In the genomic region with DNA sequence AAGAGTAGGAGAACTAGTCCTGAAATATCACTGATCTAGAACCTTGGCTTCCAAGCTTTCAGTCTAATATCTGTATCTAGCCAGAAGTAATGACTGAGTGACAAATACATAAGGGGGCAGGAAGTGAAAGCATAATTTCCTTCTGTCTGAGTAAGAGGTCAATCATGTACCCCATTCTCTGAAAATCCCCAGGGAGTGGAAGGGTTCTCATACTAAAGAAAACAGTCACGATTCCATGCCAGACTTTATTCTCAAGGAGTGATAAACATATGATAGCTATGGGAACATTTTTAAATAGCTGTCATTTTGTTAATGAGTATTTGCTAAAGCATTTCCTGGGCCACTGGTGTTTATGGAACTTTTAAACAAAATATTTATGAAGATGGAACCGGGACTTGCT, we compare ENCODE assay signal across 10 cellular contexts.
DNase-seq lines count a peak whose midpoint lies in the region; ATAC-seq and TF ChIP-seq lines count a peak whose summit lies in the region.
"Had no signal": no experiment of that assay in that cellular context is flagged by ENCODE, and none has a peak within 500 bp of the region (broad histone marks: within the 10 kb centered on the region; RNA-seq: fewer than 3 reads in every experiment).

No MANE protein-coding gene starts in this region.

- peaks cover 0 to 64% (median 36%) of the 10 kb centered on the region in 9 donors for H3K4me1 ChIP-seq in heart right ventricle

- H3K27ac ChIP-seq in heart right ventricle, result peak overlapping the region in 8 of 10 donors; percentile 1 to 60 (median 27)

- 30 to 46% methylated on average over 2 of the region's 2 CpGs for WGBS in heart right ventricle, 2 donors

- H3K4me3 ChIP-seq in heart right ventricle, result no peak overlapping the region

- no peak for TF ChIP-seq CTCF in heart right ventricle (IDR thresholded peaks at IDR 0.05)

- ATAC-seq in heart right ventricle (peak in 4 of 8 donors; percentile 32 to 66 (median 54)), left ventricle myocardium superior (no peak), GM21786 (IDR thresholded peaks at IDR 0.05; ENCODE audit: unreplicated experiment) (no peak)
- ATAC-seq: HCT116 had no signal

- DNase-seq in heart right ventricle (no peak), left ventricle myocardium superior (no peak), NCI-H226 (peak; percentile 54), fibroblast of peridontal ligament (ENCODE audit: extremely low read depth) (peak; percentile 74), stromal cell of bone marrow (ENCODE audit: low read depth) (peak; percentile 69), NCI-H2227 (lab: John Stamatoyannopoulos, UW; ENCODE audit: unreplicated experiment) (no peak), epidermal melanocyte (ENCODE audit: insufficient read length, low spot score) (no peak)
- DNase-seq: hypothalamus had no signal

- intact Hi-C loops in heart right ventricle (cut with DNase I), result no loop called here
- intact Hi-C loops in left ventricle myocardium superior (cut with micrococcal nuclease), result no loop called here

- no peaks in the 10 kb centered on the region for H3K27me3 ChIP-seq in heart right ventricle

- H3K36me3 ChIP-seq in heart right ventricle, result no peaks in the 10 kb centered on the region

- H3K9me3 ChIP-seq in heart right ventricle, result no peaks in the 10 kb centered on the region

Comparison
In these comparisons a context has a peak if more than half of its experiments do, and no peak if none do; other contexts are left out.
1. DNase-seq: peak in NCI-H226 (single experiment), fibroblast of peridontal ligament (single experiment) and stromal cell of bone marrow (single experiment); none in heart right ventricle (0 of 2), left ventricle myocardium superior (single experiment), NCI-H2227 (single experiment) and epidermal melanocyte (single experiment).